In genomic region chr7:102395958-102396709, GRCh38 we compare ENCODE assay signal across 8 cellular contexts. TPM values are rescaled to one million over a fixed set of nuclear protein-coding genes. Genes with fewer than 3 reads are reported as not detected.
DNase-seq lines count a peak whose midpoint lies in the region; ATAC-seq and TF ChIP-seq lines count a peak whose summit lies in the region.

A gene with protein sequence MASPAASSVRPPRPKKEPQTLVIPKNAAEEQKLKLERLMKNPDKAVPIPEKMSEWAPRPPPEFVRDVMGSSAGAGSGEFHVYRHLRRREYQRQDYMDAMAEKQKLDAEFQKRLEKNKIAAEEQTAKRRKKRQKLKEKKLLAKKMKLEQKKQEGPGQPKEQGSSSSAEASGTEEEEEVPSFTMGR (plus strand): TSS chr7:102396363. CDS start chr7:102396412, 49 bp downstream.

- TF ChIP-seq CTCF in prostate gland (IDR thresholded peaks at IDR 0.05), result peak in 1 of 4 experiments; percentile 5

- ATAC-seq in GM18498 (IDR thresholded peaks at IDR 0.05; ENCODE audit: unreplicated experiment) (peak; percentile 98), HG02938 (IDR thresholded peaks at IDR 0.05; ENCODE audit: unreplicated experiment) (peak; percentile 98), T-helper 17 cell (peak; percentile 99), left ventricle myocardium superior (peak; percentile 93)

- intact Hi-C loops in left ventricle myocardium superior (cut with micrococcal nuclease), result no loop called here
- intact Hi-C loops in prostate gland (cut with DNase I), result no loop called here

- DNase-seq in NCI-H187 (lab: John Stamatoyannopoulos, UW), result peak; percentile 84 to 86
- DNase-seq in T-helper 17 cell, result peak; percentile 72 to 84 (median 74)
- peak; percentile 84 for DNase-seq in amniotic stem cell (lab: John Stamatoyannopoulos, UW)
- peak; percentile 83 for DNase-seq in left ventricle myocardium superior
- peak; percentile 86 for DNase-seq in prostate gland (ENCODE audit: low spot score)
- peak; percentile 87 for DNase-seq in ureter (ENCODE audit: low spot score)

- WGBS in prostate gland, result under 1% methylated on average over 54 of the region's 57 CpGs

- peaks cover 0 to 6% of the 10 kb centered on the region in 2 donors for H3K36me3 ChIP-seq in prostate gland

- H3K9me3 ChIP-seq in T-helper 17 cell (ENCODE audit: control insufficient read depth, low read length, poor library complexity, severe bottlenecking) (no peaks in the 10 kb centered on the region), prostate gland (no peaks in the 10 kb centered on the region)

- peak within 1 kb of the TSS; percentile 97 for H3K4me3 Mint-ChIP-seq in T-helper 17 cell

- H3K27ac Mint-ChIP-seq in T-helper 17 cell, result peak within 1 kb of the TSS; percentile 99

- H3K4me1 Mint-ChIP-seq in T-helper 17 cell, result peaks cover 21% of the 10 kb centered on the region

- H3K4me1 ChIP-seq in prostate gland (replicated peaks), result peaks cover 5% of the 10 kb centered on the region

- peak within 1 kb of the TSS; percentile 89 to 92 for H3K27ac ChIP-seq in prostate gland

- H3K4me3 ChIP-seq in prostate gland, result peak within 1 kb of the TSS; percentile 87 to 89

- peaks cover 7% of the 10 kb centered on the region for H3K36me3 Mint-ChIP-seq in T-helper 17 cell (ENCODE audit: low read depth)

- H3K27me3 ChIP-seq in prostate gland (replicated peaks; ENCODE audit: insufficient read depth), result no peaks in the 10 kb centered on the region

- H3K27me3 Mint-ChIP-seq in T-helper 17 cell, result no peaks in the 10 kb centered on the region

- TF ChIP-seq POLR2A in prostate gland (IDR thresholded peaks at IDR 0.05), result peak; percentile 60

RNA-seq across cellular contexts. Expression of the gene that starts here (rescaled TPM):
- total RNA-seq in T-helper 17 cell (10 to 100 TPM; 38.0 to 44.0 TPM), left ventricle myocardium superior (11.8 TPM), prostate gland (10 to 100 TPM; 31.6 to 50.1 TPM), ureter (22.8 TPM)

Comparison
In these comparisons a context has a peak if more than half of its experiments do, and no peak if none do; other contexts are left out.
1. Peak in every context shown above with its lines: DNase-seq, ATAC-seq, H3K4me3 ChIP-seq and H3K27ac ChIP-seq.